Comparison of ENCODE assay signal across 9 cellular contexts in the genomic region with DNA sequence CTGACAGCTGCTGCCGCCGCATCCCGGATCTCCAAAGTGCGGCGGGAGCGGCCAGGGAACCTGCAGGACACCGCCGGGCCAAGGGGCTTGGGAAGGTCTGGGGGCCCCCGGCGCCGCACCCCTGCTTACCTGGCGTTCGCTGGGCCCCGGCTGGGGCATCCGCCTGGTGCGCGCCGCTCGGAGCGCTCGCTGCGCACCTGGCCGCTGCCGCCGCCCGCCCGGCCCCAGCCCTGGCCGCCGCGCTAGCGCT. TPM values are rescaled to one million over a fixed set of nuclear protein-coding genes. Genes with fewer than 3 reads are reported as not detected.
DNase-seq lines count a peak whose midpoint lies in the region; ATAC-seq and TF ChIP-seq lines count a peak whose summit lies in the region.
"Had no signal": no experiment of that assay in that cellular context is flagged by ENCODE, and none has a peak within 500 bp of the region (broad histone marks: within the 10 kb centered on the region; RNA-seq: fewer than 3 reads in every experiment).

No MANE protein-coding gene starts in this region.

- DNase-seq in Calu3: no peak
- DNase-seq in epithelial cell of prostate (ENCODE audit: low read depth, low spot score): no peak
- DNase-seq in effector CD4-positive, alpha-beta T cell: no peak
- DNase-seq in LoVo (ENCODE audit: low spot score): no peak
- no peak for DNase-seq in mesenteric fat pad (ENCODE audit: low spot score)
- DNase-seq: Karpas-422 had no signal

- no peaks in the 10 kb centered on the region for H3K9me3 Mint-ChIP-seq in Calu3 (ENCODE audit: low read depth, unreplicated experiment)

- peak overlapping the region; percentile 84 for H3K4me2 ChIP-seq in parathyroid adenoma (ENCODE audit: low read length)

- CTCF ChIA-PET in Calu3 (lab: Charles Lee): interaction anchor here (1.1 to 1.7 kb wide), 2 partner anchors 11 to 21 kb away, joined by 3 read pairs; no protein-coding TSS in a partner anchor

- H3K9ac ChIP-seq in parathyroid adenoma: peak overlapping the region; percentile 58

- intact Hi-C loops in Calu3 (cut with micrococcal nuclease; ENCODE audit: unreplicated experiment): no loop called here

- peak overlapping the region; percentile 87 for H3K27ac Mint-ChIP-seq in Calu3 (ENCODE audit: unreplicated experiment)

- H3K4me3 ChIP-seq in parathyroid adenoma (ENCODE audit: low read depth, low read length): peak overlapping the region; percentile 70

- no peaks in the 10 kb centered on the region for H3K9me3 ChIP-seq in parathyroid adenoma (ENCODE audit: control insufficient read depth, low read length)

- H3K4me1 ChIP-seq in parathyroid adenoma: peaks cover 6% of the 10 kb centered on the region

- peaks cover 16% of the 10 kb centered on the region for H3K79me2 ChIP-seq in parathyroid adenoma

- H2AFZ ChIP-seq in parathyroid adenoma: peak overlapping the region; percentile 95

- H3K27me3 Mint-ChIP-seq in Calu3 (ENCODE audit: unreplicated experiment): no peaks in the 10 kb centered on the region

- ATAC-seq in HG03439 (IDR thresholded peaks at IDR 0.05; ENCODE audit: unreplicated experiment) (peak; percentile 9), HG02973 (IDR thresholded peaks at IDR 0.05; ENCODE audit: unreplicated experiment) (no peak)

- peaks cover 41% of the 10 kb centered on the region for H3K4me1 Mint-ChIP-seq in Calu3 (ENCODE audit: low read depth, unreplicated experiment)

- peaks cover 39% of the 10 kb centered on the region for H3K36me3 Mint-ChIP-seq in Calu3 (ENCODE audit: insufficient read depth, unreplicated experiment)

- no peaks in the 10 kb centered on the region for H3K36me3 ChIP-seq in parathyroid adenoma (ENCODE audit: control insufficient read depth, insufficient read depth, low read length)

- BruUV-seq in Calu3 (replicated peaks; lab: Mats Ljungman, UMichigan): no TSS peak

- TF ChIP-seq CTCF in Calu3 (IDR thresholded peaks at IDR 0.05; ENCODE audit: unreplicated experiment) (no peak), parathyroid adenoma (IDR thresholded peaks at IDR 0.05) (no peak)

- H3K27ac ChIP-seq in epithelial cell of prostate: peak overlapping the region; percentile 57
- peak overlapping the region; percentile 78 for H3K27ac ChIP-seq in parathyroid adenoma

- peak overlapping the region; percentile 96 for H3K4me3 Mint-ChIP-seq in Calu3 (ENCODE audit: low read depth, unreplicated experiment)

- H3K27me3 ChIP-seq in parathyroid adenoma (ENCODE audit: control insufficient read depth, insufficient read depth, low read length): no peaks in the 10 kb centered on the region

RNA-seq across cellular contexts. Expression of a gene that starts 0.3 kb away (rescaled TPM):
- total RNA-seq in Calu3 (2022) (62.3 and 66.2 TPM in 2 replicates), mesenteric fat pad (7.8 TPM)
